ENCODE assay signal across 8 cellular contexts in the genomic region with DNA sequence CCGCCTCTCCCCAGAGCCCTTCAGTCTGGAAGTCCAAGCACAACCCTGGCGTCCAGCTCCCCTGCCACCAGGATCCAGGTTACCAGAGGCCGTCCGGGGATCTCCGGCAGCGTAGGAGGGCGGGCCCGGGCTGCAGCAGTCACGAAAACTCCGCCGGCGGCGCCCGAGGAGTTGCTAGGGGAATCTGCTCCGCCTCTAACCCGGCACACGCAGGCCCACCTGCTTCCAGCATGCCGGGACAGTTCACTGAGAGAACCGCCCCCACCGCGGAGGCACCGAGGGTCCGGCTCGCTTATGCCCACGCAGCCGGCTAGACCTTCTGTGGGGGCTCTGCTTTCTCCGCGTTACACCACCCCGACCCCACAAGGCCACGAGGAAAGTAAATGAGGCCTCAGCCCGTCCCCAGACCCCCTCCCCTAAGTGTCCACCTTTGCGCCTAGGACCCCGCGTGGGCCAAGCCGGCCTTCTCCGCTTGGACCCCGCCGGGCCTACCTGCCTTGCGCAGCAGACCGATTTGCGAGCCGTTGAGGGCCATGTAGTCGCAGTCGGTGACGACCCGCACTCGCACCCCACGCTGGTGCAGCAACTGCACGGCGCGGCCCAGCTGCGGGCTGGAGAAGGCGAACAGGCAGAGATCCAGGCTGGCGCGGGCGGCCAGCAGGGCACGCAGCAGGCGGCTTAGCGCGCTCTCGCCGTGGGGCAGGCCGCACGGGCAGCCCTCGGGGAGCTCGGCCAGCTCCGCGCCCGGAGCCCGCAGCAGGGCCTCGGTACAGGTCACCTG. TPM values are rescaled to one million over a fixed set of nuclear protein-coding genes. Genes with fewer than 3 reads are reported as not detected.
DNase-seq lines count a peak whose midpoint lies in the region; ATAC-seq, FAIRE-seq and TF ChIP-seq lines count a peak whose summit lies in the region.

No MANE protein-coding gene starts in this region.

- H3K9ac ChIP-seq in colonic mucosa (ENCODE audit: low read depth in 2 of 2, low read length in 2 of 2), result peak overlapping the region; percentile 77 to 91
- peak overlapping the region; percentile 66 to 80 for H3K9ac ChIP-seq in mucosa of rectum (ENCODE audit: low read depth in 1 of 2, low read length in 2 of 2)

- CTCF ChIA-PET in activated CD4-positive, alpha-beta T cell treated with anti-CD3 and anti-CD28 coated beads for 36 hours (lab: Charles Lee), result interaction anchor here (0.7 to 1.5 kb wide), 3 partner anchors 26 to 64 kb away, joined by 3 to 4 read pairs (median 3); no protein-coding TSS in a partner anchor

- FAIRE-seq in urothelium cell line (lab: Jason Lieb, UNC), result no peak

- H3K4me1 Mint-ChIP-seq in activated CD4-positive, alpha-beta T cell treated with anti-CD3 and anti-CD28 coated beads for 36 hours, result peaks cover 25% of the 10 kb centered on the region
- peaks cover 46% of the 10 kb centered on the region for H3K4me1 Mint-ChIP-seq in stimulated activated naive CD8-positive, alpha-beta T cell treated with anti-CD3 and anti-CD28 coated beads, Interleukin-15, amount 100 ng/mL, for 72 hours

- H3K27me3 ChIP-seq in colonic mucosa (no peaks in the 10 kb centered on the region), mucosa of rectum (ENCODE audit: control insufficient read depth in 2 of 2, insufficient read depth in 2 of 2, low read length in 2 of 2) (no peaks in the 10 kb centered on the region)

- DNase-seq in COR-L47 (lab: John Stamatoyannopoulos, UW), result peak; percentile 10
- DNase-seq in NAMALWA (ENCODE audit: low spot score), result peak; percentile 61
- DNase-seq in activated CD4-positive, alpha-beta T cell treated with anti-CD3 and anti-CD28 coated beads for 36 hours, result peak; percentile 86
- DNase-seq in colonic mucosa, result peak; percentile 68
- DNase-seq in stimulated activated naive CD8-positive, alpha-beta T cell treated with anti-CD3 and anti-CD28 coated beads, Interleukin-15, amount 100 ng/mL, for 72 hours, result peak; percentile 63 to 72
- no peak for DNase-seq in urothelium cell line (ENCODE audit: low spot score)

- TF ChIP-seq CTCF in colonic mucosa (IDR thresholded peaks at IDR 0.05), result no peak

- H3K36me3 Mint-ChIP-seq in activated CD4-positive, alpha-beta T cell treated with anti-CD3 and anti-CD28 coated beads for 36 hours (ENCODE audit: low read depth), result peaks cover 36% of the 10 kb centered on the region

- no peaks in the 10 kb centered on the region for H3K27me3 Mint-ChIP-seq in activated CD4-positive, alpha-beta T cell treated with anti-CD3 and anti-CD28 coated beads for 36 hours
- H3K27me3 Mint-ChIP-seq in stimulated activated naive CD8-positive, alpha-beta T cell treated with anti-CD3 and anti-CD28 coated beads, Interleukin-15, amount 100 ng/mL, for 72 hours, result no peaks in the 10 kb centered on the region

- H3K36me3 ChIP-seq in colonic mucosa (no peaks in the 10 kb centered on the region), mucosa of rectum (ENCODE audit: control insufficient read depth in 2 of 2, insufficient read depth in 2 of 2, low read length in 2 of 2) (no peaks in the 10 kb centered on the region)

- H3K4me1 ChIP-seq in colonic mucosa (no peaks in the 10 kb centered on the region), mucosa of rectum (ENCODE audit: control insufficient read depth in 2 of 2, insufficient read depth in 2 of 2, low read length in 2 of 2) (peaks cover 28 to 34% of the 10 kb centered on the region in 2 donors)

- POLR2A ChIA-PET in activated CD4-positive, alpha-beta T cell treated with anti-CD3 and anti-CD28 coated beads for 36 hours (lab: Charles Lee), result no interaction called here

- peak overlapping the region; percentile 62 for H3K27ac ChIP-seq in colonic mucosa
- peak overlapping the region; percentile 77 to 78 for H3K27ac ChIP-seq in mucosa of rectum (ENCODE audit: low read depth in 2 of 2, low read length in 2 of 2)

- no peaks in the 10 kb centered on the region for H3K9me3 Mint-ChIP-seq in activated CD4-positive, alpha-beta T cell treated with anti-CD3 and anti-CD28 coated beads for 36 hours (ENCODE audit: low read depth)
- H3K9me3 Mint-ChIP-seq in stimulated activated naive CD8-positive, alpha-beta T cell treated with anti-CD3 and anti-CD28 coated beads, Interleukin-15, amount 100 ng/mL, for 72 hours, result peaks cover 0 to 6% of the 10 kb centered on the region in 2 donors

- H3K9me3 ChIP-seq in colonic mucosa (no peaks in the 10 kb centered on the region), mucosa of rectum (ENCODE audit: control insufficient read depth in 2 of 2, low read length in 2 of 2) (no peaks in the 10 kb centered on the region)

- peak overlapping the region; percentile 90 for H3K4me3 Mint-ChIP-seq in activated CD4-positive, alpha-beta T cell treated with anti-CD3 and anti-CD28 coated beads for 36 hours
- H3K4me3 Mint-ChIP-seq in stimulated activated naive CD8-positive, alpha-beta T cell treated with anti-CD3 and anti-CD28 coated beads, Interleukin-15, amount 100 ng/mL, for 72 hours, result peak overlapping the region; percentile 86 to 89

- peak; percentile 54 for ATAC-seq in GM21529 (IDR thresholded peaks at IDR 0.05; ENCODE audit: unreplicated experiment)
- ATAC-seq in activated CD4-positive, alpha-beta T cell treated with anti-CD3 and anti-CD28 coated beads for 36 hours, result peak; percentile 73
- ATAC-seq in stimulated activated naive CD8-positive, alpha-beta T cell treated with anti-CD3 and anti-CD28 coated beads, Interleukin-15, amount 100 ng/mL, for 72 hours, result peak; percentile 76

- H3K4me3 ChIP-seq in colonic mucosa, result peak overlapping the region; percentile 44
- H3K4me3 ChIP-seq in mucosa of rectum (ENCODE audit: low read length in 2 of 2), result peak overlapping the region; percentile 74 to 76

- peak overlapping the region; percentile 97 for H3K27ac Mint-ChIP-seq in activated CD4-positive, alpha-beta T cell treated with anti-CD3 and anti-CD28 coated beads for 36 hours
- H3K27ac Mint-ChIP-seq in stimulated activated naive CD8-positive, alpha-beta T cell treated with anti-CD3 and anti-CD28 coated beads, Interleukin-15, amount 100 ng/mL, for 72 hours, result peak overlapping the region; percentile 97

- intact Hi-C loops in activated CD4-positive, alpha-beta T cell treated with anti-CD3 and anti-CD28 coated beads for 36 hours (cut with DNase I, micrococcal nuclease), result loop anchor here (1.0 to 5.0 kb wide), 12 partner anchors 26 to 385 kb away; partner anchors contain the start of genes FLCN (in 2 of the 2), COPS3 (in 1 of the 2), MPRIP (in 1 of the 2) and PEMT (in 1 of the 2)
- intact Hi-C loops in colonic mucosa (cut with DNase I), result no loop called here

RNA-seq across cellular contexts. Expression of gene PLD6, which starts 0.6 kb away (rescaled TPM):
- total RNA-seq in activated CD4-positive, alpha-beta T cell treated with anti-CD3 and anti-CD28 coated beads for 36 hours, result 1 to 10 TPM; 8.3 to 9.9 TPM
- total RNA-seq in colonic mucosa, result 1 to 10 TPM; 1.3 to 1.4 TPM

RNA-seq across cellular contexts. Expression of gene FLCN, which starts 31.4 kb away (rescaled TPM):
- 10 to 100 TPM; 12.3 to 18.8 TPM for total RNA-seq in activated CD4-positive, alpha-beta T cell treated with anti-CD3 and anti-CD28 coated beads for 36 hours
- total RNA-seq in colonic mucosa, result 10 to 100 TPM; 34.2 to 36.7 TPM
